Comparison of ENCODE assay signal across 8 cellular contexts in genomic region chr5:151157426-151158286, GRCh38. TPM values are rescaled to one million over a fixed set of nuclear protein-coding genes. Genes with fewer than 3 reads are reported as not detected.
A peak's percentile ranks its signal among the peaks of the same experiment; 100 is the strongest.
DNase-seq lines count a peak whose midpoint lies in the region; ATAC-seq and TF ChIP-seq lines count a peak whose summit lies in the region.

TSS of gene ANXA6 (minus strand) at chr5:151157779. CDS start at chr5:151147901, 9,878 bp downstream.

- H3K4me1 Mint-ChIP-seq in activated CD4-positive, alpha-beta memory T cell treated with anti-CD3 and anti-CD28 coated beads for 36 hours (ENCODE audit: low read depth), result peaks cover 52% of the 10 kb centered on the region

- H3K27ac Mint-ChIP-seq in activated CD4-positive, alpha-beta memory T cell treated with anti-CD3 and anti-CD28 coated beads for 36 hours, result peak within 1 kb of the TSS; percentile 90

- POLR2A ChIA-PET in activated CD4-positive, alpha-beta memory T cell treated with anti-CD3 and anti-CD28 coated beads for 36 hours (lab: Charles Lee), result interaction anchor here (0.6 to 1.9 kb wide), 8 partner anchors 10 to 82 kb away, joined by 3 to 6 read pairs (median 3); partner anchors contain the start of gene CCDC69

- ATAC-seq in GM18505 (IDR thresholded peaks at IDR 0.05; ENCODE audit: unreplicated experiment) (peak; percentile 46), HG03025 (IDR thresholded peaks at IDR 0.05; ENCODE audit: low FRiP score, unreplicated experiment) (peak; percentile 43), lower lobe of right lung (peak; percentile 99 to 100)

- CTCF ChIA-PET in activated CD4-positive, alpha-beta memory T cell treated with anti-CD3 and anti-CD28 coated beads for 36 hours (lab: Charles Lee), result interaction anchor here (0.6 to 12.2 kb wide), 7 partner anchors 13 to 186 kb away, joined by 3 to 159 read pairs (median 3); no protein-coding TSS in a partner anchor

- H3K27me3 Mint-ChIP-seq in activated CD4-positive, alpha-beta memory T cell treated with anti-CD3 and anti-CD28 coated beads for 36 hours, result no peaks in the 10 kb centered on the region

- peak; percentile 71 for TF ChIP-seq POLR2A in GM18505 (IDR thresholded peaks at IDR 0.05; ENCODE audit: borderline replicate concordance, extremely low read depth, insufficient read depth, insufficient read length)

- peak within 1 kb of the TSS; percentile 97 for H3K4me3 Mint-ChIP-seq in activated CD4-positive, alpha-beta memory T cell treated with anti-CD3 and anti-CD28 coated beads for 36 hours

- H3K27ac ChIP-seq in 22Rv1 (peak within 1 kb of the TSS; percentile 23; the same call in 1 of the 2 replicates), lower lobe of right lung (peak within 1 kb of the TSS; percentile 84)

- no peaks in the 10 kb centered on the region for H3K9me3 ChIP-seq in lower lobe of right lung

- DNase-seq in NCI-H446 treated with DMSO at 0.1 percent for 48 hours (lab: John Stamatoyannopoulos, UW), result peak; percentile 55
- peak; percentile 80 for DNase-seq in activated CD4-positive, alpha-beta memory T cell treated with anti-CD3 and anti-CD28 coated beads for 36 hours
- DNase-seq in effector CD4-positive, alpha-beta T cell, result peak; percentile 59
- DNase-seq in lower lobe of right lung, result peak; percentile 92
- DNase-seq in stimulated activated CD4-positive, alpha-beta T cell treated with anti-CD3 and anti-CD28 coated beads, TNF-alpha, amount 100 ng/mL, for 1 hour (ENCODE audit: low read depth in 3 of 3, low spot score in 1 of 3), result peak in 2 of 3 donors; percentile 33 to 53

- H3K36me3 ChIP-seq in lower lobe of right lung, result no peaks in the 10 kb centered on the region

- H3K4me1 ChIP-seq in lower lobe of right lung, result peaks cover 42% of the 10 kb centered on the region

- H3K9me3 Mint-ChIP-seq in activated CD4-positive, alpha-beta memory T cell treated with anti-CD3 and anti-CD28 coated beads for 36 hours, result no peaks in the 10 kb centered on the region

- peaks cover 21% of the 10 kb centered on the region for H3K36me3 Mint-ChIP-seq in activated CD4-positive, alpha-beta memory T cell treated with anti-CD3 and anti-CD28 coated beads for 36 hours

- intact Hi-C loops in activated CD4-positive, alpha-beta memory T cell treated with anti-CD3 and anti-CD28 coated beads for 36 hours (cut with micrococcal nuclease), result loop anchor here (1.0 kb wide), 1 partner anchor 7 kb away; no protein-coding TSS in a partner anchor
- intact Hi-C loops in lower lobe of right lung (cut with DNase I), result loop anchor here (5.0 kb wide), 1 partner anchor 35 kb away; no protein-coding TSS in a partner anchor

- TF ChIP-seq CTCF in 22Rv1 (IDR thresholded peaks at IDR 0.05), result no peak
- no peak for TF ChIP-seq CTCF in lower lobe of right lung (IDR thresholded peaks at IDR 0.05)

- peak within 1 kb of the TSS; percentile 63 for H3K4me3 ChIP-seq in lower lobe of right lung

- H3K27me3 ChIP-seq in lower lobe of right lung (ENCODE audit: low read depth), result no peaks in the 10 kb centered on the region

RNA-seq across cellular contexts. Expression of gene ANXA6, which starts in this region (rescaled TPM):
- total RNA-seq in activated CD4-positive, alpha-beta memory T cell treated with anti-CD3 and anti-CD28 coated beads for 36 hours, result 100 to 1,000 TPM; 430 to 443 TPM
- total RNA-seq in lower lobe of right lung, result 120 TPM

Comparison
In these comparisons a context has a peak if more than half of its experiments do, and no peak if none do; other contexts are left out.
1. Peak in every context shown above with its lines: DNase-seq, ATAC-seq, H3K4me3 ChIP-seq and H3K27ac ChIP-seq.
2. ATAC-seq: peak in every context shown above with its lines; median percentile 100 in lower lobe of right lung; 46 in GM18505; 43 in HG03025.